Comparison of ENCODE assay signal across 8 cellular contexts in genomic region chr17:44775136-44775837, GRCh38. TPM values are rescaled to one million over a fixed set of nuclear protein-coding genes. Genes with fewer than 3 reads are reported as not detected.
DNase-seq lines count a peak whose midpoint lies in the region; ATAC-seq and TF ChIP-seq lines count a peak whose summit lies in the region.

No MANE protein-coding gene starts in this region.

- peak overlapping the region; percentile 90 for H3K4me2 ChIP-seq in parathyroid adenoma (ENCODE audit: low read length)

- H3K27ac Mint-ChIP-seq in activated naive CD8-positive, alpha-beta T cell = no peak overlapping the region
- H3K27ac Mint-ChIP-seq in type B pancreatic cell = peak overlapping the region; percentile 89

- DNase-seq in GM04503 (ENCODE audit: low read depth) (peak; percentile 79), HEK293T (ENCODE audit: extremely low spot score) (peak; percentile 99), NAMALWA (ENCODE audit: low spot score) (peak; percentile 99), SK-MEL-5 (ENCODE audit: low read depth, low spot score) (peak; percentile 98), Right ventricle myocardium superior (peak; percentile 98), type B pancreatic cell (ENCODE audit: extremely low spot score, unreplicated experiment) (peak; percentile 95)

- intact Hi-C loops in Right ventricle myocardium superior (cut with DNase I) = loop anchor here (2.0 to 10.0 kb wide), 3 partner anchors 57 to 250 kb away; partner anchors contain the start of gene GJC1

- H3K27me3 ChIP-seq in parathyroid adenoma (ENCODE audit: control insufficient read depth, insufficient read depth, low read length) = no peaks in the 10 kb centered on the region

- H3K79me2 ChIP-seq in parathyroid adenoma = no peaks in the 10 kb centered on the region

- peaks cover 2% of the 10 kb centered on the region for H3K27me3 Mint-ChIP-seq in activated naive CD8-positive, alpha-beta T cell
- H3K27me3 Mint-ChIP-seq in type B pancreatic cell = peaks cover 4% of the 10 kb centered on the region

- peak overlapping the region; percentile 46 for H3K4me3 ChIP-seq in parathyroid adenoma (ENCODE audit: low read depth, low read length)

- H3K9me3 ChIP-seq in parathyroid adenoma (ENCODE audit: control insufficient read depth, low read length) = no peaks in the 10 kb centered on the region

- peaks cover 8% of the 10 kb centered on the region for H3K4me1 Mint-ChIP-seq in activated naive CD8-positive, alpha-beta T cell (ENCODE audit: low read depth)
- H3K4me1 Mint-ChIP-seq in type B pancreatic cell (ENCODE audit: unreplicated experiment) = no peaks in the 10 kb centered on the region

- H3K4me3 Mint-ChIP-seq in activated naive CD8-positive, alpha-beta T cell = peak overlapping the region; percentile 87
- H3K4me3 Mint-ChIP-seq in type B pancreatic cell = peak overlapping the region; percentile 93

- peak; percentile 93 for ATAC-seq in Right ventricle myocardium superior (ENCODE audit: poor library complexity)

- in situ Hi-C loops in SK-MEL-5 (cut with HindIII; ENCODE audit: low pct_unique_long_range_greater_than_20kb, low sequenced_read_pairs) = no loop called here

- H3K9me3 Mint-ChIP-seq in activated naive CD8-positive, alpha-beta T cell (ENCODE audit: low read depth) = no peaks in the 10 kb centered on the region
- H3K9me3 Mint-ChIP-seq in type B pancreatic cell = no peaks in the 10 kb centered on the region

- no peaks in the 10 kb centered on the region for H3K36me3 Mint-ChIP-seq in activated naive CD8-positive, alpha-beta T cell
- H3K36me3 Mint-ChIP-seq in type B pancreatic cell = no peaks in the 10 kb centered on the region

- H2AFZ ChIP-seq in parathyroid adenoma = peak overlapping the region; percentile 69

- TF ChIP-seq CTCF in parathyroid adenoma (IDR thresholded peaks at IDR 0.05) (no peak), type B pancreatic cell (conservative IDR thresholded peaks at IDR 0.05) (peak; percentile 52)

- H3K27ac ChIP-seq in parathyroid adenoma = peak overlapping the region; percentile 3

- H3K4me1 ChIP-seq in parathyroid adenoma = no peaks in the 10 kb centered on the region

- no peak overlapping the region for H3K9ac ChIP-seq in parathyroid adenoma

- POLR2A ChIA-PET in HEK293T (lab: Yijun Ruan, JAX) = interaction anchor here (0.6 to 1.7 kb wide), 12 partner anchors 15 to 102 kb away, joined by 3 to 6 read pairs (median 3); partner anchors contain the start of gene CCDC43

- no peaks in the 10 kb centered on the region for H3K36me3 ChIP-seq in parathyroid adenoma (ENCODE audit: control insufficient read depth, insufficient read depth, low read length)

- CTCF ChIA-PET in HEK293T (lab: Yijun Ruan, JAX) = interaction anchor here (0.9 to 2.4 kb wide), 8 partner anchors 10 to 360 kb away, joined by 3 to 17 read pairs (median 4); partner anchors contain the start of gene ACBD4

TF ChIP-seq in HEK293T, 16 proteins besides CTCF, POLR2A, EP300 and RAD21:
- TF ChIP-seq FOXM1 (IDR thresholded peaks at IDR 0.05; ENCODE audit: borderline replicate concordance) = no peak
- TF ChIP-seq L3MBTL2 (conservative IDR thresholded peaks at IDR 0.05) = peak; percentile 80
- TF ChIP-seq CTBP1 (IDR thresholded peaks at IDR 0.05; ENCODE audit: borderline replicate concordance) = peak; percentile 31; the same call in 1 of the 2 replicates
- peak; percentile 91; the same call in 1 of the 2 replicates for TF ChIP-seq HDGF (IDR thresholded peaks at IDR 0.05; ENCODE audit: borderline replicate concordance)

RNA-seq across cellular contexts. Expression of gene ADAM11, which starts 16.5 kb away (rescaled TPM):
- total RNA-seq in SK-MEL-5 (2014; rRNA removed; shearing (Covaris generic)) = 7.6 and 8.6 TPM in 2 replicates
- 18.8 and 21.2 TPM in 2 replicates for polyA plus RNA-seq in SK-MEL-5 (2015; cell fraction: cytosol; rRNA removed)
- 34.4 and 56.1 TPM in 2 replicates for polyA plus RNA-seq in SK-MEL-5 (2015; cell fraction: nucleus; rRNA removed)
- total RNA-seq in Right ventricle myocardium superior = 18.5 TPM
- total RNA-seq in type B pancreatic cell (ENCODE audit: low replicate concordance) = 4.6 and 4.7 TPM in 2 replicates

RNA-seq across cellular contexts. Expression of gene GJC1, which starts 54.8 kb away (rescaled TPM):
- total RNA-seq in SK-MEL-5 (2014; rRNA removed; shearing (Covaris generic)) = 20.9 and 21.1 TPM in 2 replicates
- 25.2 and 32.7 TPM in 2 replicates for polyA plus RNA-seq in SK-MEL-5 (2015; cell fraction: cytosol; rRNA removed)
- 25.9 and 26.8 TPM in 2 replicates for polyA plus RNA-seq in SK-MEL-5 (2015; cell fraction: nucleus; rRNA removed)
- 16.1 TPM for total RNA-seq in Right ventricle myocardium superior
- total RNA-seq in type B pancreatic cell (ENCODE audit: low replicate concordance) = 20.2 and 62.6 TPM in 2 replicates

Comparison
In these comparisons a context has a peak if more than half of its experiments do, and no peak if none do; other contexts are left out.
1. Peak in every context shown above with its lines: DNase-seq, ATAC-seq, H3K4me3 ChIP-seq and H3K27ac ChIP-seq.